In genomic region chr6:129454482-129454881, GRCh38 we compare ENCODE assay signal across 15 cellular contexts.
"Had no signal": no experiment of that assay in that cellular context is flagged by ENCODE, and none has a peak within 500 bp of the region (broad histone marks: within the 10 kb centered on the region; RNA-seq: fewer than 3 reads in every experiment).

No MANE protein-coding gene starts in this region.

- H3K4me3 ChIP-seq: coronary artery, esophagus muscularis mucosa, left ventricle myocardium inferior, mucosa of descending colon, pancreas, spleen, thoracic aorta had no signal

- H3K27ac ChIP-seq: coronary artery, esophagus muscularis mucosa, left ventricle myocardium inferior, pancreas, spleen, thoracic aorta had no signal

- H3K4me1 ChIP-seq: esophagus muscularis mucosa, left ventricle myocardium inferior, pancreas, spleen had no signal

- H3K4me3 Mint-ChIP-seq: brain; naive thymus-derived CD8-positive, alpha-beta T cell had no signal

- H3K9me3 Mint-ChIP-seq: brain had no signal

- H3K9me3 ChIP-seq: esophagus muscularis mucosa, left ventricle myocardium inferior, mucosa of descending colon, pancreas, spleen, thoracic aorta had no signal

- H3K27ac Mint-ChIP-seq: activated T-helper 2 cell treated with anti-CD3 and anti-CD28 coated beads, Interferon-gamma antibody, Interleukin-2, Interleukin-4, amounts not matched to agents 10 μg/mL and 5 μg/mL and 100 μg/mL, durations not matched to agents 14 hours and 24 hours and 36 hours; naive thymus-derived CD8-positive, alpha-beta T cell had no signal

- H3K27me3 ChIP-seq: esophagus muscularis mucosa, pancreas, spleen had no signal

- H3K4me1 Mint-ChIP-seq: brain had no signal

- H3K36me3 ChIP-seq: pancreas, spleen, thoracic aorta had no signal

- H3K36me3 Mint-ChIP-seq: brain; naive thymus-derived CD8-positive, alpha-beta T cell had no signal

- ATAC-seq: mucosa of descending colon; naive thymus-derived CD8-positive, alpha-beta T cell; pancreas; sciatic nerve had no signal

- DNase-seq: activated CD4-positive, alpha-beta T cell treated with anti-CD3 and anti-CD28 coated beads, Interleukin-2, amount 50 U/mL, for 1 hour; central memory CD4-positive, alpha-beta T cell; hippocampal formation; kidney; left ventricle myocardium inferior; mucosa of descending colon; naive thymus-derived CD8-positive, alpha-beta T cell; pancreas; spleen had no signal
